Comparison of ENCODE assay signal across 8 cellular contexts in the genomic region with DNA sequence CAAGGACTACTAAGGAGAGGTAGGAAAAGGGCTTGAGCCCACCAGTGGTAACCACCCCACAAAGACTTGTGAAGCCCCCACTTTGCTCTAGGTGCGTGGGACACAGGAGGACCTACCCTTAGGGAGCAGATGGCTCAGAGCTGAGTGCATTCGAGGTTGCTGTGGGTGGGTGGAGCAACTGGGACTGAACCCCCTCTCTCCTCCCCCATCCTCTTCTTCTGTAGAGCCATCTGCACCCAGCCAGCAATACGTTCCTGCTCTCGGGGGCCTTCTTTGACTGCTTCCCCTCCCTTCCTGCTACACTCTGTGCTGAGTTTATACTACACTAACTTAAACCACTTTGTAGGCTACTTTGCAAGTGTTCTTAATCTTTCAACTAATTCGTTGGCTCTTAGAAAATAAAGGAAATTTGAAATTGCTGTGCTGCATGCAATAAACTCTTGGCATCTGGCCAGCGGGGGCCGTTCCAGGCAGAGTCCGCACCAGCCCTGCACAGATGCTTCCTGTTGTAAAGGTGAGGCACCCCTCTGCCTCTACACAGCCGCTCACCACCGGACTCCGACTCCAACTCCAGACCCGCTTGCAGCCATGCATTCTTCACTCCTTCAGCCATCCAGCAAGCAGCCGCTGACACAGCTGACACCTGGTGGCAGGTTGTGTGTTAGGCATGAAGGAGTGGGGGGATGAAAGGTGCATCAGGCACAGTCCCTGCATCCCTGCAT. TPM values are rescaled to one million over a fixed set of nuclear protein-coding genes. Genes with fewer than 3 reads are reported as not detected.
DNase-seq lines count a peak whose midpoint lies in the region; ATAC-seq, FAIRE-seq and TF ChIP-seq lines count a peak whose summit lies in the region.

No MANE protein-coding gene starts in this region.

- intact Hi-C loops in activated T-helper 1 cell treated with anti-CD3 and anti-CD28 coated beads, Interleukin-12 subunit alpha, Interleukin-12 subunit beta, Interleukin-2, Interleukin-4 antibody, amounts not matched to agents 30 ng/mL and 10 ng/mL and 1 ng/mL, durations not matched to agents 14 hours and 24 hours and 36 hours (cut with micrococcal nuclease) = loop anchor here (1.0 kb wide), 1 partner anchor 197 kb away; no protein-coding TSS in a partner anchor
- intact Hi-C loops in heart left ventricle (cut with DNase I) (loop anchor here in 8 of 10 donors (5.0 to 10.0 kb wide), 3 partner anchors 195 to 200 kb away; no protein-coding TSS in a partner anchor), spleen (cut with DNase I; ENCODE audit: low total_unique reads) (loop anchor here (5.0 kb wide), 1 partner anchor 200 kb away; no protein-coding TSS in a partner anchor)

- peaks cover 11% of the 10 kb centered on the region for H3K27me3 Mint-ChIP-seq in activated T-helper 1 cell treated with anti-CD3 and anti-CD28 coated beads, Interleukin-12 subunit alpha, Interleukin-12 subunit beta, Interleukin-2, Interleukin-4 antibody, amounts not matched to agents 30 ng/mL and 10 ng/mL and 1 ng/mL, durations not matched to agents 14 hours and 24 hours and 36 hours (ENCODE audit: insufficient read depth)

- H3K27ac Mint-ChIP-seq in activated T-helper 1 cell treated with anti-CD3 and anti-CD28 coated beads, Interleukin-12 subunit alpha, Interleukin-12 subunit beta, Interleukin-2, Interleukin-4 antibody, amounts not matched to agents 30 ng/mL and 10 ng/mL and 1 ng/mL, durations not matched to agents 14 hours and 24 hours and 36 hours = no peak overlapping the region

- no peak overlapping the region for H3K27ac ChIP-seq in A549
- no peak overlapping the region for H3K27ac ChIP-seq in heart left ventricle
- no peak overlapping the region for H3K27ac ChIP-seq in spleen

- POLR2A ChIA-PET in A549 (lab: Yijun Ruan, JAX) = no interaction called here

- H3K27me3 ChIP-seq in heart left ventricle (peaks cover 0 to 72% (median 12%) of the 10 kb centered on the region in 9 donors), spleen (replicated peaks in 1 of 7) (peaks cover 0 to 50% (median 0%) of the 10 kb centered on the region in 7 donors)

- 41% methylated on average over 13 of the region's 13 CpGs for WGBS in A549 (ENCODE audit: missing lambda C conversion rate)
- WGBS in heart left ventricle, 4 donors = 19 to 31% (median 20%) methylated on average over 13 of the region's 13 CpGs
- 5 to 11% (median 8%) methylated on average over 10 to 13 of the region's 13 CpGs for WGBS in spleen, 5 donors

- H3K9me3 Mint-ChIP-seq in activated T-helper 1 cell treated with anti-CD3 and anti-CD28 coated beads, Interleukin-12 subunit alpha, Interleukin-12 subunit beta, Interleukin-2, Interleukin-4 antibody, amounts not matched to agents 30 ng/mL and 10 ng/mL and 1 ng/mL, durations not matched to agents 14 hours and 24 hours and 36 hours = no peaks in the 10 kb centered on the region

- peak; percentile 57 to 78; a peak in 3 of 6 replicates for ATAC-seq in A549
- ATAC-seq in heart left ventricle = peak in 1 of 4 donors; percentile 31
- ATAC-seq in GM19463 (IDR thresholded peaks at IDR 0.05; ENCODE audit: unreplicated experiment) = no peak

- H3K4me1 ChIP-seq in A549 (no peaks in the 10 kb centered on the region), heart left ventricle (peaks cover 0 to 22% (median 0%) of the 10 kb centered on the region in 12 donors), spleen (peaks cover 5 to 29% (median 17%) of the 10 kb centered on the region in 6 donors)

- H3K36me3 ChIP-seq in heart left ventricle (no peaks in the 10 kb centered on the region), spleen (no peaks in the 10 kb centered on the region)

- no peak for TF ChIP-seq POLR2A in A549 (IDR thresholded peaks at IDR 0.05; ENCODE audit: low read length)
- TF ChIP-seq POLR2A in heart left ventricle (IDR thresholded peaks at IDR 0.05) = no peak
- no peak for TF ChIP-seq POLR2A in spleen (IDR thresholded peaks at IDR 0.05)

- CTCF ChIA-PET in A549 (lab: Yijun Ruan, JAX) = interaction anchor here (0.6 to 4.0 kb wide), 18 partner anchors 8 to 403 kb away, joined by 3 to 41 read pairs (median 3); no protein-coding TSS in a partner anchor

- no peak overlapping the region for H3K4me3 Mint-ChIP-seq in activated T-helper 1 cell treated with anti-CD3 and anti-CD28 coated beads, Interleukin-12 subunit alpha, Interleukin-12 subunit beta, Interleukin-2, Interleukin-4 antibody, amounts not matched to agents 30 ng/mL and 10 ng/mL and 1 ng/mL, durations not matched to agents 14 hours and 24 hours and 36 hours

- H3K9me3 ChIP-seq in A549 (no peaks in the 10 kb centered on the region), heart left ventricle (no peaks in the 10 kb centered on the region), spleen (no peaks in the 10 kb centered on the region)

- no peak for FAIRE-seq in A549 (lab: Jason Lieb, UNC)
- FAIRE-seq in GM18507 (lab: Jason Lieb, UNC) = no peak

- TF ChIP-seq CTCF in A549 (IDR thresholded peaks at IDR 0.05) (peak; percentile 34), heart left ventricle (IDR thresholded peaks at IDR 0.05) (peak in 8 of 12 donors; percentile 12 to 34 (median 25)), spleen (IDR thresholded peaks at IDR 0.05 in 8 of 11, conservative IDR thresholded peaks at IDR 0.05 in 3 of 11) (peak in 8 of 11 experiments; percentile 11 to 43 (median 27))

- TF ChIP-seq EP300 in A549 (IDR thresholded peaks at IDR 0.05) = no peak

- no peaks in the 10 kb centered on the region for H3K4me1 Mint-ChIP-seq in activated T-helper 1 cell treated with anti-CD3 and anti-CD28 coated beads, Interleukin-12 subunit alpha, Interleukin-12 subunit beta, Interleukin-2, Interleukin-4 antibody, amounts not matched to agents 30 ng/mL and 10 ng/mL and 1 ng/mL, durations not matched to agents 14 hours and 24 hours and 36 hours (ENCODE audit: low read depth)

- H3K4me3 ChIP-seq in A549 = no peak overlapping the region
- H3K4me3 ChIP-seq in heart left ventricle = no peak overlapping the region
- H3K4me3 ChIP-seq in spleen = no peak overlapping the region

- no peaks in the 10 kb centered on the region for H3K36me3 Mint-ChIP-seq in activated T-helper 1 cell treated with anti-CD3 and anti-CD28 coated beads, Interleukin-12 subunit alpha, Interleukin-12 subunit beta, Interleukin-2, Interleukin-4 antibody, amounts not matched to agents 30 ng/mL and 10 ng/mL and 1 ng/mL, durations not matched to agents 14 hours and 24 hours and 36 hours (ENCODE audit: low read depth)

- DNase-seq in A549 (ENCODE audit: low read depth in 1 of 2, low spot score in 1 of 2) (peak; percentile 36 to 50), GM18507 (ENCODE audit: extremely low spot score, insufficient read length, low read depth) (peak; percentile 22), NCI-H526 treated with DMSO at 0.1 percent for 48 hours (lab: John Stamatoyannopoulos, UW) (peak; percentile 30), heart left ventricle (peak in 3 of 5 donors; percentile 24 to 41 (median 40)), spleen (no peak), AG08395 (ENCODE audit: low spot score) (no peak)
- DNase-seq in activated T-helper 1 cell treated with anti-CD3 and anti-CD28 coated beads, Interleukin-12 subunit alpha, Interleukin-12 subunit beta, Interleukin-2, Interleukin-4 antibody, amounts not matched to agents 30 ng/mL and 10 ng/mL and 1 ng/mL, durations not matched to agents 14 hours and 24 hours and 36 hours (ENCODE audit: low spot score) = peak; percentile 8

- peak; percentile 46 to 52 for TF ChIP-seq RAD21 in A549 (conservative IDR thresholded peaks at IDR 0.05 in 1 of 2, IDR thresholded peaks at IDR 0.05 in 1 of 2)

- H3K4me2 ChIP-seq in A549 = no peak overlapping the region

TF ChIP-seq in A549, 52 proteins besides CTCF, POLR2A, EP300 and RAD21:
- TF ChIP-seq ZFP36 (IDR thresholded peaks at IDR 0.05; ENCODE audit: borderline replicate concordance, partially characterized antibody) (no peak), SMC3 (IDR thresholded peaks at IDR 0.05) (peak; percentile 54)
TF ChIP-seq in A549: peak in this region for 1.

RNA-seq across cellular contexts. Expression of gene GLIS1, which starts 57.2 kb away (rescaled TPM):
- polyA plus RNA-seq in A549 (2011; rRNA removed) (not detected in 2 replicates), A549 (2017; fragmentation: RNase III; extraction: RNeasy Plus Mini Kit Qiagen cat#74134 plus additional on column Dnase treatment) (0.04 TPM in 2 of 3 replicates, not detected in the other), heart left ventricle (under 1 TPM in 1 of 2 donors, not detected in 1; 0.06 TPM), spleen (under 1 TPM in 2 of 3 donors, not detected in 1; 0.04 to 0.26 TPM)
- polyA plus RNA-seq in A549 (2012; cell fraction: cytosol; rRNA removed) = not detected in 2 replicates
- 0.01 TPM in 1 of 2 replicates, not detected in the other for polyA plus RNA-seq in A549 (2012; cell fraction: nucleus; rRNA removed)
- polyA minus RNA-seq in A549 (2011; rRNA and poly(A)+ RNA removed) = not detected in 2 replicates
- 0.05 TPM in 1 of 2 replicates, not detected in the other for total RNA-seq in activated T-helper 1 cell treated with anti-CD3 and anti-CD28 coated beads, Interleukin-12 subunit alpha, Interleukin-12 subunit beta, Interleukin-2, Interleukin-4 antibody, amounts not matched to agents 30 ng/mL and 10 ng/mL and 1 ng/mL, durations not matched to agents 14 hours and 24 hours and 36 hours
- total RNA-seq in heart left ventricle (under 1 TPM in 4 of 9 donors, not detected in 5; 0.12 to 0.35 (median 0.15) TPM), spleen (under 1 TPM in 3 of 7 donors, not detected in 4; 0.13 to 0.39 (median 0.28) TPM)

Comparison
In these comparisons a context has a peak if more than half of its experiments do, and no peak if none do; other contexts are left out.
1. DNase-seq: peak in A549 (2 of 2), GM18507 (single experiment), NCI-H526 treated with DMSO at 0.1 percent for 48 hours (single experiment), activated T-helper 1 cell treated with anti-CD3 and anti-CD28 coated beads, Interleukin-12 subunit alpha, Interleukin-12 subunit beta, Interleukin-2, Interleukin-4 antibody, amounts not matched to agents 30 ng/mL and 10 ng/mL and 1 ng/mL, durations not matched to agents 14 hours and 24 hours and 36 hours (single experiment) and heart left ventricle (3 of 5); none in spleen (single experiment) and AG08395 (single experiment).
2. Peak in every context shown above with its lines, with median percentiles within 50 percentile points of each other: CTCF ChIP-seq.